1 cellular context compared by ENCODE assay signal in genomic region chr3:43923101-43923979, GRCh38.
TF ChIP-seq lines count a peak whose summit lies in the region.

No MANE protein-coding gene starts in this region.

TF ChIP-seq in H1, 55 proteins besides CTCF, POLR2A, EP300 and RAD21:
- no peak for TF ChIP-seq CBX8 (IDR thresholded peaks at IDR 0.05; ENCODE audit: borderline replicate concordance, low read depth, low read length)
- TF ChIP-seq JUN (IDR thresholded peaks at IDR 0.05; ENCODE audit: low read depth, low read length) = no peak
- TF ChIP-seq HDAC6 (IDR thresholded peaks at IDR 0.05; ENCODE audit: low read depth, low read length) = no peak
